Comparison of ENCODE assay signal across 11 cellular contexts in genomic region chr1:203507227-203507626, GRCh38. TPM values are rescaled to one million over a fixed set of nuclear protein-coding genes. Genes with fewer than 3 reads are reported as not detected.
DNase-seq lines count a peak whose midpoint lies in the region; ATAC-seq, FAIRE-seq and TF ChIP-seq lines count a peak whose summit lies in the region.
"Had no signal": no experiment of that assay in that cellular context is flagged by ENCODE, and none has a peak within 500 bp of the region (broad histone marks: within the 10 kb centered on the region; RNA-seq: fewer than 3 reads in every experiment).

No MANE protein-coding gene starts in this region.

- peak overlapping the region; percentile 63 for H3K27ac Mint-ChIP-seq in HFFc6

- H3K9me3 Mint-ChIP-seq in HFFc6, result no peaks in the 10 kb centered on the region

- intact Hi-C loops in left ventricle myocardium inferior (cut with micrococcal nuclease), result loop anchor here (10.0 kb wide), 1 partner anchor 118 kb away; the partner anchor contains the start of gene ATP2B4
- intact Hi-C loops in sciatic nerve (cut with DNase I), result loop anchor here (5.0 to 10.0 kb wide), 2 partner anchors 118 to 195 kb away; partner anchors contain the start of gene ATP2B4

- peaks cover 63% of the 10 kb centered on the region for H3K4me1 Mint-ChIP-seq in HFFc6 (ENCODE audit: low read depth)

- no peaks in the 10 kb centered on the region for H3K9me3 ChIP-seq in adipocyte (ENCODE audit: control insufficient read depth, low read length)
- no peaks in the 10 kb centered on the region for H3K9me3 ChIP-seq in left ventricle myocardium inferior (replicated peaks)

- peak; percentile 27 for ATAC-seq in sciatic nerve

- H3K27me3 ChIP-seq in adipocyte (replicated peaks; ENCODE audit: control insufficient read depth, insufficient read depth, low read length) (no peaks in the 10 kb centered on the region), left ventricle myocardium inferior (ENCODE audit: low read depth) (no peaks in the 10 kb centered on the region)

- FAIRE-seq in GM19239 (lab: Jason Lieb, UNC), result no peak

- peak overlapping the region; percentile 44 for H3K9ac ChIP-seq in adipocyte (ENCODE audit: low read length)
- H3K9ac ChIP-seq: parathyroid adenoma had no signal

- H3K36me3 Mint-ChIP-seq in HFFc6 (ENCODE audit: low read depth), result no peaks in the 10 kb centered on the region

- H3K4me1 ChIP-seq in adipocyte (ENCODE audit: control insufficient read depth, insufficient read depth, low read length) (peaks cover 48% of the 10 kb centered on the region), left ventricle myocardium inferior (peaks cover 68% of the 10 kb centered on the region)
- H3K4me1 ChIP-seq: parathyroid adenoma had no signal

- DNase-seq in HFFc6, result no peak
- DNase-seq in adipocyte (ENCODE audit: low read depth), result peak; percentile 52
- no peak for DNase-seq in left ventricle myocardium inferior
- no peak for DNase-seq in sciatic nerve (ENCODE audit: low spot score)
- no peak for DNase-seq in COLO829 (ENCODE audit: low spot score)
- no peak for DNase-seq in cerebellar nuclear complex (lab: John Stamatoyannopoulos, UW)
- DNase-seq in GM19239 (ENCODE audit: insufficient read length, low spot score), result no peak
- DNase-seq in cerebellar cortex (ENCODE audit: low spot score), result no peak
- DNase-seq: activated effector memory CD4-positive, alpha-beta T cell treated with Interleukin-2 at 50 U/mL for 16 hours; NCI-H1694 had no signal

- H3K4me3 ChIP-seq in adipocyte (ENCODE audit: low read length) (no peak overlapping the region), left ventricle myocardium inferior (no peak overlapping the region)

- H3K4me3 Mint-ChIP-seq in HFFc6, result no peak overlapping the region

- no peaks in the 10 kb centered on the region for H3K36me3 ChIP-seq in adipocyte (ENCODE audit: control insufficient read depth, insufficient read depth, low read length, severe bottlenecking)
- H3K36me3 ChIP-seq in left ventricle myocardium inferior, result no peaks in the 10 kb centered on the region

- peak overlapping the region; percentile 87 for H3K27ac ChIP-seq in left ventricle myocardium inferior (replicated peaks)
- H3K27ac ChIP-seq: parathyroid adenoma had no signal

- H3K27me3 Mint-ChIP-seq in HFFc6 (ENCODE audit: insufficient read depth), result no peaks in the 10 kb centered on the region

- TF ChIP-seq CTCF in HFFc6 (IDR thresholded peaks at IDR 0.05) (no peak), left ventricle myocardium inferior (IDR thresholded peaks at IDR 0.05; ENCODE audit: borderline replicate concordance) (no peak)

RNA-seq across cellular contexts. Expression of gene OPTC, which starts 13.3 kb away (rescaled TPM):
- not detected for total RNA-seq in HFFc6 (2021; fragmentation: NEBNext Ultra II Directional; extraction: Animal tissue kit (Norgen Biotek cat#: 25700))
- total RNA-seq in left ventricle myocardium inferior, result not detected
- total RNA-seq in sciatic nerve, result not detected

RNA-seq across cellular contexts. Expression of gene PRELP, which starts 31.6 kb away (rescaled TPM):
- total RNA-seq in HFFc6 (2021; fragmentation: NEBNext Ultra II Directional; extraction: Animal tissue kit (Norgen Biotek cat#: 25700)), result under 1 TPM; 0.59 to 0.81 (median 0.70) TPM
- total RNA-seq in left ventricle myocardium inferior (22.5 TPM), sciatic nerve (200 TPM)

Comparison
In these comparisons a context has a peak if more than half of its experiments do, and no peak if none do; other contexts are left out.
1. RNA of gene PRELP, which starts 31.6 kb away (total RNA-seq): 200 TPM in sciatic nerve (single experiment) and 22.5 TPM in left ventricle myocardium inferior (single experiment); 0.59 to 0.81 TPM in HFFc6; every median in the first group is over 10 times any median in the second.